ENCODE assay signal across 15 cellular contexts in genomic region chr16:67283039-67283825, GRCh38. TPM values are rescaled to one million over a fixed set of nuclear protein-coding genes. Genes with fewer than 3 reads are reported as not detected.
A peak's percentile ranks its signal among the peaks of the same experiment; 100 is the strongest.
DNase-seq lines count a peak whose midpoint lies in the region; ATAC-seq and TF ChIP-seq lines count a peak whose summit lies in the region.
"Had no signal": no experiment of that assay in that cellular context is flagged by ENCODE, and none has a peak within 500 bp of the region (broad histone marks: within the 10 kb centered on the region; RNA-seq: fewer than 3 reads in every experiment).

No MANE protein-coding gene starts in this region.

- ATAC-seq in Panc1, result no peak

- no peak for TF ChIP-seq POLR2A in spleen (IDR thresholded peaks at IDR 0.05)

- POLR2A ChIA-PET in Panc1 (lab: Charles Lee), result no interaction called here

- H3K36me3 ChIP-seq in Panc1 (ENCODE audit: control insufficient read depth, insufficient read depth, low read length) (no peaks in the 10 kb centered on the region; the same call in 1 of the 2 replicates), spleen (peaks cover 0 to 8% (median 0%) of the 10 kb centered on the region in 6 donors)

- intact Hi-C loops in Panc1 (cut with micrococcal nuclease; ENCODE audit: unreplicated experiment), result no loop called here
- intact Hi-C loops in spleen (cut with DNase I; ENCODE audit: low total_unique reads), result no loop called here

- BruUV-seq in Panc1 (replicated peaks; lab: Mats Ljungman, UMichigan), result no TSS peak

- in situ Hi-C loops in Panc1 (cut with HindIII; ENCODE audit: low pct_unique_long_range_greater_than_20kb, low sequenced_read_pairs), result no loop called here

- H3K9me3 ChIP-seq in Panc1 (ENCODE audit: control insufficient read depth, insufficient read depth, low read depth, low read length) (no peaks in the 10 kb centered on the region), spleen (no peaks in the 10 kb centered on the region)
- H3K9me3 ChIP-seq: suprapubic skin had no signal

- DNase-seq in Panc1 (ENCODE audit: low read depth, low spot score), result no peak
- peak; percentile 60 for DNase-seq in epithelial cell of esophagus (ENCODE audit: low read depth)
- peak; percentile 10 for DNase-seq in spleen
- no peak for DNase-seq in NCI-H226
- DNase-seq in GM19238 (ENCODE audit: insufficient read length, low spot score), result no peak
- DNase-seq in stimulated activated CD4-positive, alpha-beta T cell treated with anti-CD3 and anti-CD28 coated beads, Interleukin-12 subunit alpha, Interleukin-12 subunit beta, amount 100 ng/mL, for 4 hours, result no peak
- DNase-seq: activated CD4-positive, CD25-positive, alpha-beta regulatory T cell; activated naive CD4-positive, alpha-beta T cell treated with anti-CD3 and anti-CD28 coated beads for 36 hours; GF-D8; kidney; NCI-H1436 treated with DMSO at 0.1 percent for 48 hours had no signal

- 92 to 97% (median 94%) methylated on average over 7 of the region's 7 CpGs for WGBS in spleen, 5 donors

- H3K4me3 ChIP-seq in Panc1 (ENCODE audit: low read depth in 2 of 2, low read length in 2 of 2) (no peak overlapping the region), epithelial cell of esophagus (ENCODE audit: low read length) (no peak overlapping the region), spleen (no peak overlapping the region)
- H3K4me3 ChIP-seq: suprapubic skin had no signal

- CTCF ChIA-PET in Panc1 (lab: Charles Lee), result no interaction called here

- H3K27ac ChIP-seq in Panc1 (ENCODE audit: low read length), result no peak overlapping the region
- no peak overlapping the region for H3K27ac ChIP-seq in spleen
- H3K27ac ChIP-seq: suprapubic skin had no signal

- H3K4me1 ChIP-seq in Panc1 (ENCODE audit: control insufficient read depth, insufficient read depth, low read length), result no peaks in the 10 kb centered on the region
- peaks cover 7 to 33% (median 16%) of the 10 kb centered on the region in 6 donors for H3K4me1 ChIP-seq in spleen

- TF ChIP-seq CTCF in GM12872 (IDR thresholded peaks at IDR 0.05; ENCODE audit: insufficient read depth, low read depth, low read length) (peak; percentile 13; the same call in 1 of the 3 replicates), Panc1 (IDR thresholded peaks at IDR 0.05) (peak; percentile 9; the same call in 1 of the 2 replicates), epithelial cell of esophagus (IDR thresholded peaks at IDR 0.05; ENCODE audit: insufficient read depth, low read depth, low read length, missing control alignments) (no peak), spleen (IDR thresholded peaks at IDR 0.05 in 8 of 11, conservative IDR thresholded peaks at IDR 0.05 in 3 of 11) (no peak)

- H3K27me3 ChIP-seq in Panc1 (ENCODE audit: control insufficient read depth, insufficient read depth, low read length), result no peaks in the 10 kb centered on the region
- no peaks in the 10 kb centered on the region for H3K27me3 ChIP-seq in spleen (replicated peaks in 1 of 7)
- H3K27me3 ChIP-seq: suprapubic skin had no signal

RNA-seq across cellular contexts. Expression of gene PLEKHG4, which starts 3.9 kb away (rescaled TPM):
- total RNA-seq in Panc1 (2021; ENCODE audit: unreplicated experiment) (6.7 TPM), spleen (10 to 100 TPM in 6 of 7 donors, 1 to 10 TPM in 1; 9.6 to 27.9 (median 15.2) TPM)
- 4.3 TPM for polyA plus RNA-seq in Panc1 (2012; ENCODE audit: insufficient read length)
- polyA plus RNA-seq in spleen, result 10 to 100 TPM in 2 of 3 donors, 1 to 10 TPM in 1; 5.1 to 12.7 (median 11.3) TPM

RNA-seq across cellular contexts. Expression of gene SLC9A5, which starts 34.5 kb away (rescaled TPM):
- total RNA-seq in Panc1 (2021; ENCODE audit: unreplicated experiment) (1.7 TPM), spleen (10 to 100 TPM in 5 of 7 donors, 1 to 10 TPM in 2; 8.1 to 26.8 (median 13.5) TPM)
- 2.3 TPM for polyA plus RNA-seq in Panc1 (2012; ENCODE audit: insufficient read length)
- polyA plus RNA-seq in spleen, result 10 to 100 TPM in 2 of 3 donors, 1 to 10 TPM in 1; 6.0 to 34.1 (median 33.6) TPM
- polyA plus RNA-seq: CD8-positive, alpha-beta memory T cell had no signal

RNA-seq across cellular contexts. Expression of gene FHOD1, which starts 36.0 kb away (rescaled TPM):
- 9.3 TPM for total RNA-seq in Panc1 (2021; ENCODE audit: unreplicated experiment)
- polyA plus RNA-seq in Panc1 (2012; ENCODE audit: insufficient read length), result 13.4 TPM
- total RNA-seq in spleen, result 100 to 1,000 TPM in 6 of 7 donors, 10 to 100 TPM in 1; 97.3 to 304 (median 145) TPM
- polyA plus RNA-seq in spleen, result 100 to 1,000 TPM in 2 of 3 donors, 10 to 100 TPM in 1; 45.6 to 193 (median 149) TPM

RNA-seq across cellular contexts. Expression of gene KCTD19, which starts 43.3 kb away (rescaled TPM):
- 0.62 TPM for total RNA-seq in Panc1 (2021; ENCODE audit: unreplicated experiment)
- 0.13 TPM for polyA plus RNA-seq in Panc1 (2012; ENCODE audit: insufficient read length)
- under 1 TPM in 5 of 7 donors, not detected in 2; 0.17 to 0.73 (median 0.47) TPM for total RNA-seq in spleen
- under 1 TPM; 0.16 to 0.36 (median 0.22) TPM for polyA plus RNA-seq in spleen
- total RNA-seq: cardiac septum had no signal
- polyA plus RNA-seq: CD8-positive, alpha-beta memory T cell had no signal

RNA-seq across cellular contexts. Expression of gene LRRC36, which starts 43.4 kb away (rescaled TPM):
- total RNA-seq in Panc1 (2021; ENCODE audit: unreplicated experiment) (0.54 TPM), spleen (under 1 TPM in 4 of 7 donors, not detected in 3; 0.46 to 0.98 (median 0.75) TPM)
- 0.55 TPM for polyA plus RNA-seq in Panc1 (2012; ENCODE audit: insufficient read length)
- 1 to 10 TPM in 1 of 3 donors, under 1 TPM in 2; 0.48 to 2.3 (median 0.56) TPM for polyA plus RNA-seq in spleen
- total RNA-seq: cardiac septum had no signal
- polyA plus RNA-seq: CD8-positive, alpha-beta memory T cell had no signal

Comparison
In these comparisons a context has a peak if more than half of its experiments do, and no peak if none do; other contexts are left out.
1. CTCF ChIP-seq: peak in GM12872 (single experiment) and Panc1 (single experiment); none in epithelial cell of esophagus (single experiment) and spleen (0 of 11).
2. DNase-seq: peak in epithelial cell of esophagus (single experiment) and spleen (single experiment); none in Panc1 (single experiment), NCI-H226 (single experiment), GM19238 (single experiment) and stimulated activated CD4-positive, alpha-beta T cell treated with anti-CD3 and anti-CD28 coated beads, Interleukin-12 subunit alpha, Interleukin-12 subunit beta, amount 100 ng/mL, for 4 hours (single experiment).